ENCODE assay signal across 1 cellular context in the genomic region with DNA sequence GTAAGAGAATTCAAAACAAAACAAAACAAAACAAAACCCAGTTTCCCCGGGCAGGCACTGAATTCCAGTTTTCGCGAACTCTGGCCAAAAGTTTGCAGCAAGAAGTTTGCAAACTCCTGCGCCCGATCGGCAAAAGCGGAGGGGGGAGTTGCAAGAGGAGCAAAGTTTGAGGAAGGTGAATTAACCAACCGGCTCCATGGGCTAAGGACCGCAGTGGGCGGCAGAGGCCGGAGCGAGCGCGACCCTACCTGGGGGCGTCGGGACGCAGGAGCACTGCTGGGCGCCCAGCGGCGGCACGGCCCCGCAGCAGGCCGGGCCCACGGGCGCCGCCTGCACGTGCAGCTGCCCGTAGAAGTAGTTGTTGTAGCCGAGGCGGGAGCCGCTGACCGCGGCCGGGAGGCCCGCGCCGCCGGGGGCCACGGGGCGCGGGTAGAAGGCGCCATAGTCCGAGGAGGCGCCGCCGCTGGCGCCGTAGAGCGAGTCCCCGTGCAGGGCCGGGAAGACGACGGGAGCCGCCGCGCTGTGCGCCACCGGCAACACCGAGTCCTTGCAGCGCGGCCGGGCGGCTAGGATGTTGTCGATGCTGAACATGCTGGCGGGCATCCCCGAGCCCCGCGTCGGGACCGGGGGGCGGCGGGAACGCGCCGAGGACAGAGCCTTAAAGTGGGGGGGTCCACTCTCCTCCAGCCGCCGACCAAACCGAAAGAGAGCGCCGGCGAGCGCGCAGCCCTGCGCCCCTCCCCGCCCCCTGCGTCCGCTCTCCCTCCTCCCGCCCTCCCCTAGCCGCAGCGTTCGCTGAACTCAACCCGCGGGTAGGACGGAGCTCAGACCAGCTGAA.
TF ChIP-seq lines count a peak whose summit lies in the region.

Gene GSC (minus strand): TSS at position 701 of the 838 bp plus-strand sequence. CDS start 98 bp downstream, at position 603.

TF ChIP-seq in HEK293, 187 proteins besides CTCF, POLR2A, EP300 and RAD21 (continued from another document):
- TF ChIP-seq ZNF280D (tag by site-specific recombination; IDR thresholded peaks at IDR 0.05) (no peak), OVOL3 (tag by site-specific recombination; IDR thresholded peaks at IDR 0.05) (no peak), ZNF654 (tag by site-specific recombination; IDR thresholded peaks at IDR 0.05; ENCODE audit: low read depth) (no peak), ZNF416 (tag by site-specific recombination; IDR thresholded peaks at IDR 0.05) (no peak), GLIS1 (tag by site-specific recombination; IDR thresholded peaks at IDR 0.05) (peak; percentile 40; the same call in 1 of the 2 replicates), KLF9 (tag by site-specific recombination; IDR thresholded peaks at IDR 0.05; ENCODE audit: low read depth) (no peak), ZBTB48 (tag by site-specific recombination; IDR thresholded peaks at IDR 0.05) (no peak), ZNF830 (tag by site-specific recombination; IDR thresholded peaks at IDR 0.05; ENCODE audit: low read depth) (no peak), ZNF404 (tag by site-specific recombination; IDR thresholded peaks at IDR 0.05) (no peak), ZNF433 (tag by site-specific recombination; IDR thresholded peaks at IDR 0.05; ENCODE audit: low read depth) (no peak), ZNF16 (tag by site-specific recombination; IDR thresholded peaks at IDR 0.05; ENCODE audit: low read depth) (no peak), ZNF777 (tag by site-specific recombination; IDR thresholded peaks at IDR 0.05; ENCODE audit: borderline replicate concordance) (no peak), ZNF701 (tag by site-specific recombination; IDR thresholded peaks at IDR 0.05) (no peak), ZNF146 (tag by site-specific recombination; IDR thresholded peaks at IDR 0.05) (no peak), ZNF23 (tag by site-specific recombination; IDR thresholded peaks at IDR 0.05; ENCODE audit: borderline replicate concordance) (no peak), ZNF623 (tag by site-specific recombination; IDR thresholded peaks at IDR 0.05) (no peak), PRDM4 (tag by site-specific recombination; IDR thresholded peaks at IDR 0.05) (no peak), ZXDB (tag by site-specific recombination; IDR thresholded peaks at IDR 0.05) (peak; percentile 45; the same call in 1 of the 2 replicates), ZNF560 (tag by site-specific recombination; IDR thresholded peaks at IDR 0.05; ENCODE audit: borderline replicate concordance) (no peak), ZBTB26 (tag by site-specific recombination; optimal IDR thresholded peaks at IDR 0.05) (peak; percentile 91), KLF10 (tag by site-specific recombination; IDR thresholded peaks at IDR 0.05) (no peak), ZNF274 (IDR thresholded peaks at IDR 0.05; ENCODE audit: low read length) (no peak), ZNF274 (tag by site-specific recombination; IDR thresholded peaks at IDR 0.05; ENCODE audit: borderline replicate concordance) (no peak), ZNF747 (tag by site-specific recombination; IDR thresholded peaks at IDR 0.05) (no peak), HOXD13 (CRISPR knock-in tag; IDR thresholded peaks at IDR 0.05; ENCODE audit: borderline replicate concordance) (no peak), ZNF530 (tag by site-specific recombination; IDR thresholded peaks at IDR 0.05; ENCODE audit: low read depth) (no peak), AEBP2 (tag by site-specific recombination; IDR thresholded peaks at IDR 0.05; ENCODE audit: borderline replicate concordance) (no peak), ZNF843 (tag by site-specific recombination; IDR thresholded peaks at IDR 0.05) (no peak), ZNF521 (tag by site-specific recombination; IDR thresholded peaks at IDR 0.05) (no peak)
- TF ChIP-seq, protein P1, sequence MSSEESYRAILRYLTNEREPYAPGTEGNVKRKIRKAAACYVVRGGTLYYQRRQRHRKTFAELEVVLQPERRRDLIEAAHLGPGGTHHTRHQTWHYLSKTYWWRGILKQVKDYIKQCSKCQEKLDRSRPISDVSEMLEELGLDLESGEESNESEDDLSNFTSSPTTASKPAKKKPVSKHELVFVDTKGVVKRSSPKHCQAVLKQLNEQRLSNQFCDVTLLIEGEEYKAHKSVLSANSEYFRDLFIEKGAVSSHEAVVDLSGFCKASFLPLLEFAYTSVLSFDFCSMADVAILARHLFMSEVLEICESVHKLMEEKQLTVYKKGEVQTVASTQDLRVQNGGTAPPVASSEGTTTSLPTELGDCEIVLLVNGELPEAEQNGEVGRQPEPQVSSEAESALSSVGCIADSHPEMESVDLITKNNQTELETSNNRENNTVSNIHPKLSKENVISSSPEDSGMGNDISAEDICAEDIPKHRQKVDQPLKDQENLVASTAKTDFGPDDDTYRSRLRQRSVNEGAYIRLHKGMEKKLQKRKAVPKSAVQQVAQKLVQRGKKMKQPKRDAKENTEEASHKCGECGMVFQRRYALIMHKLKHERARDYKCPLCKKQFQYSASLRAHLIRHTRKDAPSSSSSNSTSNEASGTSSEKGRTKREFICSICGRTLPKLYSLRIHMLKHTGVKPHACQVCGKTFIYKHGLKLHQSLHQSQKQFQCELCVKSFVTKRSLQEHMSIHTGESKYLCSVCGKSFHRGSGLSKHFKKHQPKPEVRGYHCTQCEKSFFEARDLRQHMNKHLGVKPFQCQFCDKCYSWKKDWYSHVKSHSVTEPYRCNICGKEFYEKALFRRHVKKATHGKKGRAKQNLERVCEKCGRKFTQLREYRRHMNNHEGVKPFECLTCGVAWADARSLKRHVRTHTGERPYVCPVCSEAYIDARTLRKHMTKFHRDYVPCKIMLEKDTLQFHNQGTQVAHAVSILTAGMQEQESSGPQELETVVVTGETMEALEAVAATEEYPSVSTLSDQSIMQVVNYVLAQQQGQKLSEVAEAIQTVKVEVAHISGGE (tag by site-specific recombination; conservative IDR thresholded peaks at IDR 0.05; ENCODE audit: low read depth): no peak
- TF ChIP-seq, protein P2, sequence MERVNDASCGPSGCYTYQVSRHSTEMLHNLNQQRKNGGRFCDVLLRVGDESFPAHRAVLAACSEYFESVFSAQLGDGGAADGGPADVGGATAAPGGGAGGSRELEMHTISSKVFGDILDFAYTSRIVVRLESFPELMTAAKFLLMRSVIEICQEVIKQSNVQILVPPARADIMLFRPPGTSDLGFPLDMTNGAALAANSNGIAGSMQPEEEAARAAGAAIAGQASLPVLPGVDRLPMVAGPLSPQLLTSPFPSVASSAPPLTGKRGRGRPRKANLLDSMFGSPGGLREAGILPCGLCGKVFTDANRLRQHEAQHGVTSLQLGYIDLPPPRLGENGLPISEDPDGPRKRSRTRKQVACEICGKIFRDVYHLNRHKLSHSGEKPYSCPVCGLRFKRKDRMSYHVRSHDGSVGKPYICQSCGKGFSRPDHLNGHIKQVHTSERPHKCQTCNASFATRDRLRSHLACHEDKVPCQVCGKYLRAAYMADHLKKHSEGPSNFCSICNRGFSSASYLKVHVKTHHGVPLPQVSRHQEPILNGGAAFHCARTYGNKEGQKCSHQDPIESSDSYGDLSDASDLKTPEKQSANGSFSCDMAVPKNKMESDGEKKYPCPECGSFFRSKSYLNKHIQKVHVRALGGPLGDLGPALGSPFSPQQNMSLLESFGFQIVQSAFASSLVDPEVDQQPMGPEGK (tag by site-specific recombination; IDR thresholded peaks at IDR 0.05): peak; percentile 86
- TF ChIP-seq, protein P3, sequence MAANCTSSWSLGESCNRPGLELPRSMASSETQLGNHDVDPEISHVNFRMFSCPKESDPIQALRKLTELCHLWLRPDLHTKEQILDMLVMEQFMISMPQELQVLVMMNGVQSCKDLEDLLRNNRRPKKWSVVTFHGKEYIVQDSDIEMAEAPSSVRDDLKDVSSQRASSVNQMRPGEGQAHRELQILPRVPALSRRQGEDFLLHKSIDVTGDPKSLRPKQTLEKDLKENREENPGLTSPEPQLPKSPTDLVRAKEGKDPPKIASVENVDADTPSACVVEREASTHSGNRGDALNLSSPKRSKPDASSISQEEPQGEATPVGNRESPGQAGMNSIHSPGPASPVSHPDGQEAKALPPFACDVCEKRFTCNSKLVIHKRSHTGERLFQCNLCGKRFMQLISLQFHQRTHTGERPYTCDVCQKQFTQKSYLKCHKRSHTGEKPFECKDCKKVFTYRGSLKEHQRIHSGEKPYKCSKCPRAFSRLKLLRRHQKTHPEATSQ (tag by site-specific recombination; IDR thresholded peaks at IDR 0.05): no peak
- TF ChIP-seq, protein P4, sequence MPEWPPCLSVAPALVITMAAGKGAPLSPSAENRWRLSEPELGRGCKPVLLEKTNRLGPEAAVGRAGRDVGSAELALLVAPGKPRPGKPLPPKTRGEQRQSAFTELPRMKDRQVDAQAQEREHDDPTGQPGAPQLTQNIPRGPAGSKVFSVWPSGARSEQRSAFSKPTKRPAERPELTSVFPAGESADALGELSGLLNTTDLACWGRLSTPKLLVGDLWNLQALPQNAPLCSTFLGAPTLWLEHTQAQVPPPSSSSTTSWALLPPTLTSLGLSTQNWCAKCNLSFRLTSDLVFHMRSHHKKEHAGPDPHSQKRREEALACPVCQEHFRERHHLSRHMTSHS (tag by site-specific recombination; IDR thresholded peaks at IDR 0.05): no peak
TF ChIP-seq in HEK293: peak in this region for 28.
